In genomic region chrX:154477891-154478477, GRCh38 we compare ENCODE assay signal across 9 cellular contexts. TPM values are rescaled to one million over a fixed set of nuclear protein-coding genes. Genes with fewer than 3 reads are reported as not detected.
A peak's percentile ranks its signal among the peaks of the same experiment; 100 is the strongest.
DNase-seq lines count a peak whose midpoint lies in the region; ATAC-seq and TF ChIP-seq lines count a peak whose summit lies in the region.
"Had no signal": no experiment of that assay in that cellular context is flagged by ENCODE, and none has a peak within 500 bp of the region (broad histone marks: within the 10 kb centered on the region; RNA-seq: fewer than 3 reads in every experiment).

No MANE protein-coding gene starts in this region.

- no peak for TF ChIP-seq CTCF in AG09309 (IDR thresholded peaks at IDR 0.05; ENCODE audit: control insufficient read depth, insufficient read depth, low read depth, low read length, missing control alignments)

- peak overlapping the region in 2 of 3 donors; percentile 91 to 99 for H3K27ac Mint-ChIP-seq in IgD-negative memory B cell
- H3K27ac Mint-ChIP-seq in central memory CD8-positive, alpha-beta T cell (ENCODE audit: low read depth) = peak overlapping the region; percentile 84
- peak overlapping the region; percentile 59 to 90 (median 81) for H3K27ac Mint-ChIP-seq in naive thymus-derived CD4-positive, alpha-beta T cell

- ATAC-seq in central memory CD8-positive, alpha-beta T cell (replicated peaks; ENCODE audit: extremely low read depth, poor library complexity, severe bottlenecking) = no peak
- ATAC-seq in naive thymus-derived CD4-positive, alpha-beta T cell = no peak
- ATAC-seq in GM21447 (IDR thresholded peaks at IDR 0.05; ENCODE audit: unreplicated experiment) = no peak

- H3K9me3 Mint-ChIP-seq in IgD-negative memory B cell = no peaks in the 10 kb centered on the region
- H3K9me3 Mint-ChIP-seq in central memory CD8-positive, alpha-beta T cell = no peaks in the 10 kb centered on the region
- H3K9me3 Mint-ChIP-seq in naive thymus-derived CD4-positive, alpha-beta T cell = peaks cover 0 to under 1% (median 0%) of the 10 kb centered on the region in 11 donors

- H3K36me3 ChIP-seq in naive thymus-derived CD4-positive, alpha-beta T cell (ENCODE audit: control insufficient read depth in 2 of 3, insufficient read depth in 3 of 3, low read length in 3 of 3) = no peaks in the 10 kb centered on the region

- no peak for DNase-seq in AG09309 (ENCODE audit: low read depth)
- DNase-seq in central memory CD8-positive, alpha-beta T cell (ENCODE audit: low spot score in 2 of 2) = no peak
- DNase-seq in naive thymus-derived CD4-positive, alpha-beta T cell = no peak
- DNase-seq in dedifferentiated amniotic fluid mesenchymal stem cell (ENCODE audit: extremely low spot score) = no peak
- no peak for DNase-seq in medulla oblongata (ENCODE audit: extremely low spot score)
- DNase-seq in Kasumi-1 (lab: John Stamatoyannopoulos, UW) = no peak

- H3K4me3 ChIP-seq in AG09309 (ENCODE audit: control insufficient read depth, low read depth, low read length) = peak overlapping the region; percentile 38
- peak overlapping the region; percentile 79 for H3K4me3 ChIP-seq in naive thymus-derived CD4-positive, alpha-beta T cell (ENCODE audit: low read length)

- CTCF ChIA-PET in naive thymus-derived CD4-positive, alpha-beta T cell (lab: Charles Lee) = no interaction called here

- H3K27me3 ChIP-seq in naive thymus-derived CD4-positive, alpha-beta T cell (ENCODE audit: control insufficient read depth in 2 of 2, insufficient read depth in 2 of 2, low read length in 2 of 2) = no peaks in the 10 kb centered on the region

- POLR2A ChIA-PET in naive thymus-derived CD4-positive, alpha-beta T cell (lab: Charles Lee) = interaction anchor here (0.9 to 3.8 kb wide), 8 partner anchors 8 to 411 kb away, joined by 3 to 31 read pairs (median 7); partner anchors contain the start of genes PLXNA3, SLC10A3, TAFAZZIN and UBL4A

- H3K4me3 Mint-ChIP-seq in IgD-negative memory B cell = peak overlapping the region; percentile 80 to 97 (median 89)
- peak overlapping the region; percentile 77 for H3K4me3 Mint-ChIP-seq in central memory CD8-positive, alpha-beta T cell
- peak overlapping the region; percentile 80 to 94 (median 82) for H3K4me3 Mint-ChIP-seq in naive thymus-derived CD4-positive, alpha-beta T cell

- no peaks in the 10 kb centered on the region for H3K9me3 ChIP-seq in naive thymus-derived CD4-positive, alpha-beta T cell (ENCODE audit: control insufficient read depth in 2 of 3, low read length in 3 of 3)

- intact Hi-C loops in naive thymus-derived CD4-positive, alpha-beta T cell (cut with micrococcal nuclease) = loop anchor here (2.0 to 5.0 kb wide), 6 partner anchors 36 to 81 kb away; partner anchors contain the start of genes FAM3A (in 1 of the 2), FAM50A (in 1 of the 2), GDI1 (in 1 of the 2) and RPL10 (in 1 of the 2)

- H3K27me3 Mint-ChIP-seq in IgD-negative memory B cell = no peaks in the 10 kb centered on the region
- H3K27me3 Mint-ChIP-seq in central memory CD8-positive, alpha-beta T cell = no peaks in the 10 kb centered on the region
- H3K27me3 Mint-ChIP-seq in naive thymus-derived CD4-positive, alpha-beta T cell = no peaks in the 10 kb centered on the region

- peaks cover 7 to 14% (median 9%) of the 10 kb centered on the region in 3 donors for H3K4me1 Mint-ChIP-seq in IgD-negative memory B cell
- H3K4me1 Mint-ChIP-seq in central memory CD8-positive, alpha-beta T cell = peaks cover 5% of the 10 kb centered on the region
- peaks cover 10 to 39% (median 23%) of the 10 kb centered on the region in 7 donors for H3K4me1 Mint-ChIP-seq in naive thymus-derived CD4-positive, alpha-beta T cell

- H3K27ac ChIP-seq in naive thymus-derived CD4-positive, alpha-beta T cell (ENCODE audit: low read depth, low read length) = peak overlapping the region; percentile 90

- peaks cover 4 to 14% of the 10 kb centered on the region in 2 donors for H3K4me1 ChIP-seq in naive thymus-derived CD4-positive, alpha-beta T cell (ENCODE audit: control insufficient read depth in 2 of 2, insufficient read depth in 2 of 2, low read length in 2 of 2)

- peaks cover 2% of the 10 kb centered on the region for H3K36me3 Mint-ChIP-seq in IgD-negative memory B cell
- H3K36me3 Mint-ChIP-seq in central memory CD8-positive, alpha-beta T cell (ENCODE audit: insufficient read depth) = peaks cover 15% of the 10 kb centered on the region
- H3K36me3 Mint-ChIP-seq in naive thymus-derived CD4-positive, alpha-beta T cell = peaks cover 0 to 5% (median 0%) of the 10 kb centered on the region in 5 donors

RNA-seq across cellular contexts. Expression of gene LAGE3, which starts 1.1 kb away (rescaled TPM):
- 51.7 TPM for polyA plus RNA-seq in IgD-negative memory B cell
- total RNA-seq in naive thymus-derived CD4-positive, alpha-beta T cell = 10 to 100 TPM; 11.6 to 57.0 (median 20.4) TPM
- polyA plus RNA-seq in naive thymus-derived CD4-positive, alpha-beta T cell = 10 to 100 TPM; 78.1 to 85.1 TPM

RNA-seq across cellular contexts. Expression of gene UBL4A, which starts 8.4 kb away (rescaled TPM):
- polyA plus RNA-seq in IgD-negative memory B cell = 41.4 TPM
- 10 to 100 TPM in 4 of 5 experiments, 1 to 10 TPM in 1; 9.2 to 41.5 (median 32.5) TPM for total RNA-seq in naive thymus-derived CD4-positive, alpha-beta T cell
- polyA plus RNA-seq in naive thymus-derived CD4-positive, alpha-beta T cell = 10 to 100 TPM; 46.0 to 65.7 TPM

RNA-seq across cellular contexts. Expression of gene SLC10A3, which starts 12.4 kb away (rescaled TPM):
- 54.9 TPM for polyA plus RNA-seq in IgD-negative memory B cell
- 10 to 100 TPM; 11.7 to 22.7 (median 19.0) TPM for total RNA-seq in naive thymus-derived CD4-positive, alpha-beta T cell
- 10 to 100 TPM; 35.0 to 58.7 TPM for polyA plus RNA-seq in naive thymus-derived CD4-positive, alpha-beta T cell

RNA-seq across cellular contexts. Expression of gene PLXNA3, which starts 19.9 kb away (rescaled TPM):
- polyA plus RNA-seq in IgD-negative memory B cell = 2.7 TPM
- 10 to 100 TPM; 32.9 to 45.7 (median 43.3) TPM for total RNA-seq in naive thymus-derived CD4-positive, alpha-beta T cell
- 1 to 10 TPM in 1 of 2 donors, under 1 TPM in 1; 0.93 to 1.2 TPM for polyA plus RNA-seq in naive thymus-derived CD4-positive, alpha-beta T cell
- total RNA-seq: SK-MEL-5 had no signal

RNA-seq across cellular contexts. Expression of gene FAM50A, which starts 34.0 kb away (rescaled TPM):
- polyA plus RNA-seq in IgD-negative memory B cell = 31.3 TPM
- 10 to 100 TPM; 47.2 to 76.5 (median 49.3) TPM for total RNA-seq in naive thymus-derived CD4-positive, alpha-beta T cell
- 10 to 100 TPM; 19.9 to 40.7 TPM for polyA plus RNA-seq in naive thymus-derived CD4-positive, alpha-beta T cell
